In genomic region chr20:53899351-53900167, GRCh38 we compare ENCODE assay signal across 8 cellular contexts.
DNase-seq lines count a peak whose midpoint lies in the region; ATAC-seq and TF ChIP-seq lines count a peak whose summit lies in the region.

No MANE protein-coding gene starts in this region.

- TF ChIP-seq POLR2A in ovary (IDR thresholded peaks at IDR 0.05) = no peak

- TF ChIP-seq EP300 in ovary (IDR thresholded peaks at IDR 0.05) = no peak

- DNase-seq in A172 (ENCODE audit: low spot score) (peak; percentile 100), NCI-H69 (lab: John Stamatoyannopoulos, UW) (peak; percentile 1), epithelial cell of prostate (ENCODE audit: low read depth, low spot score) (peak; percentile 79), psoas muscle (peak in 1 of 2 donors; percentile 26), ovary (no peak)
- DNase-seq in activated CD4-positive, alpha-beta T cell treated with anti-CD3 and anti-CD28 coated beads, Interleukin-2, amount 50 U/mL, for 24 hours (ENCODE audit: low read depth in 1 of 2, low spot score in 1 of 2) = peak; percentile 28 to 81

- no peak for TF ChIP-seq CTCF in psoas muscle (IDR thresholded peaks at IDR 0.05)
- TF ChIP-seq CTCF in ovary (IDR thresholded peaks at IDR 0.05) = no peak

- 17 to 25% (median 22%) methylated on average over 8 of the region's 8 CpGs for WGBS in psoas muscle, 3 donors
- WGBS in ovary, 3 donors = 53 to 61% (median 60%) methylated on average over 8 of the region's 8 CpGs

- peak overlapping the region; percentile 92 for H3K27ac ChIP-seq in epithelial cell of prostate
- H3K27ac ChIP-seq in psoas muscle = peak overlapping the region; percentile 30
- no peak overlapping the region for H3K27ac ChIP-seq in ovary

- intact Hi-C loops in psoas muscle (cut with DNase I) = no loop called here
- intact Hi-C loops in ovary (cut with DNase I) = no loop called here

- H3K4me1 ChIP-seq in psoas muscle (peaks cover 14% of the 10 kb centered on the region), ovary (ENCODE audit: insufficient read depth) (no peaks in the 10 kb centered on the region)

- ATAC-seq in GM18907 (IDR thresholded peaks at IDR 0.05; ENCODE audit: unreplicated experiment) = peak; percentile 75
- ATAC-seq in HG03139 (IDR thresholded peaks at IDR 0.05; ENCODE audit: unreplicated experiment) = peak; percentile 83
- ATAC-seq in psoas muscle = peak; percentile 82 to 93 (median 88)

- H3K36me3 ChIP-seq in psoas muscle (ENCODE audit: insufficient read depth in 1 of 2, low read depth in 1 of 2) (no peaks in the 10 kb centered on the region), ovary (no peaks in the 10 kb centered on the region)

- H3K27me3 ChIP-seq in psoas muscle (ENCODE audit: insufficient read depth in 3 of 3, low read length in 2 of 3) (no peaks in the 10 kb centered on the region), ovary (no peaks in the 10 kb centered on the region)

- H3K9me3 ChIP-seq in psoas muscle = no peaks in the 10 kb centered on the region
- no peaks in the 10 kb centered on the region for H3K9me3 ChIP-seq in ovary

- H3K4me3 ChIP-seq in psoas muscle = no peak overlapping the region
- H3K4me3 ChIP-seq in ovary = no peak overlapping the region

Comparison
In these comparisons a context has a peak if more than half of its experiments do, and no peak if none do; other contexts are left out.
1. DNase-seq: peak in A172 (single experiment), NCI-H69 (single experiment), activated CD4-positive, alpha-beta T cell treated with anti-CD3 and anti-CD28 coated beads, Interleukin-2, amount 50 U/mL, for 24 hours (2 of 2) and epithelial cell of prostate (single experiment); none in ovary (0 of 5).
2. H3K27ac ChIP-seq: peak in epithelial cell of prostate (single experiment) and psoas muscle (single experiment); none in ovary (0 of 2).
3. Peak in every context shown above with its lines, with median percentiles within 50 percentile points of each other: ATAC-seq.